ENCODE assay signal across 9 cellular contexts in genomic region chr3:191521055-191521454, GRCh38.
"Had no signal": no experiment of that assay in that cellular context is flagged by ENCODE, and none has a peak within 500 bp of the region (broad histone marks: within the 10 kb centered on the region; RNA-seq: fewer than 3 reads in every experiment).

No MANE protein-coding gene starts in this region.

- FAIRE-seq: HTR-8/SVneo had no signal

- H3K4me1 ChIP-seq: HAP-1 had no signal

- DNase-seq: H7, HFFc6, KBM-7 had no signal

- H3K27me3 Mint-ChIP-seq: IgD-negative memory B cell had no signal

- H3K36me3 Mint-ChIP-seq: IgD-negative memory B cell had no signal

- H3K4me1 Mint-ChIP-seq: GM23338, IgD-negative memory B cell had no signal

- H3K4me3 Mint-ChIP-seq: GM23338, HFFc6, IgD-negative memory B cell had no signal

- ATAC-seq: GM23338, HCT116 had no signal

- H3K9me3 Mint-ChIP-seq: GM23338, HFFc6, IgD-negative memory B cell had no signal

- H3K27ac Mint-ChIP-seq: GM23338, HFFc6, IgD-negative memory B cell had no signal

- H3K9ac ChIP-seq: KMS-11 had no signal

- H3K27ac ChIP-seq: KMS-11 had no signal

- H3K4me2 ChIP-seq: GM23338, KMS-11 had no signal

- H3K9me3 ChIP-seq: HAP-1 had no signal

- H3K4me3 ChIP-seq: GM23338, HAP-1 had no signal

- H2AFZ ChIP-seq: GM23338 had no signal

- H3K36me3 ChIP-seq: HAP-1 had no signal
